ENCODE assay signal across 1 cellular context in genomic region chr16:87861300-87862099, GRCh38.
TF ChIP-seq lines count a peak whose summit lies in the region.
"Not testable (repeated sequence)": the region's sequence is repeated elsewhere in the genome, so short reads cannot be mapped to it uniquely, and the experiment has no call there.

No MANE protein-coding gene starts in this region.

TF ChIP-seq in HepG2, 621 proteins besides CTCF, POLR2A, EP300 and RAD21 (continued from another document):
- not testable (repeated sequence) for TF ChIP-seq FOXP1 (IDR thresholded peaks at IDR 0.05)
- TF ChIP-seq FOXP1 (CRISPR knock-in tag; IDR thresholded peaks at IDR 0.05) (peak; percentile 56; the same call in 1 of the 2 replicates), HDAC2 (CRISPR knock-in tag; IDR thresholded peaks at IDR 0.05) (peak; percentile 88; the same call in 1 of the 2 replicates), ZMYM4 (CRISPR knock-in tag; IDR thresholded peaks at IDR 0.05) (peak; percentile 69)
TF ChIP-seq in HepG2: peak in this region for 194; not testable (repeated sequence) for 427.
